In the genomic region with DNA sequence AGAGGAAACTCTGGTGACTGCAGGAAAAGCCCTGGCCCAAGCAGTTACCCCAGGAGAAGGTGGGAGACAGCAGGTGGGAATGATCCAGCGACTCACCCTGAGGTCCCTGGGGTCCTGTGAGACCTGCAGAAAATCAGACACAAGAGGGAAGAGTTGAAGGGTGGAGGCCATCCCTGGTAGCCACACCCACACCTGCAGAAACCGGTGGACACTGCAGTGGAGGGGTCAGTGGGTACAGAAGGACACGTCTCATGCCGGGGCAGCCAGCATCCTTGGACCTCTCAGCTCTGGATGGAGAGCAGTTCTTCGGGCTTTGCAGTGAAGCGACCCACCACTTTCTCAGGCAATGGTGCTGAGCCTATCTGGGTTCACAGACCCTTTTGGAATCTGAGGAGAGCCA, we compare ENCODE assay signal across 3 cellular contexts.
TF ChIP-seq lines count a peak whose summit lies in the region.

No MANE protein-coding gene starts in this region.

TF ChIP-seq in A549, 52 proteins besides CTCF, POLR2A, EP300 and RAD21:
- TF ChIP-seq, protein P1, sequence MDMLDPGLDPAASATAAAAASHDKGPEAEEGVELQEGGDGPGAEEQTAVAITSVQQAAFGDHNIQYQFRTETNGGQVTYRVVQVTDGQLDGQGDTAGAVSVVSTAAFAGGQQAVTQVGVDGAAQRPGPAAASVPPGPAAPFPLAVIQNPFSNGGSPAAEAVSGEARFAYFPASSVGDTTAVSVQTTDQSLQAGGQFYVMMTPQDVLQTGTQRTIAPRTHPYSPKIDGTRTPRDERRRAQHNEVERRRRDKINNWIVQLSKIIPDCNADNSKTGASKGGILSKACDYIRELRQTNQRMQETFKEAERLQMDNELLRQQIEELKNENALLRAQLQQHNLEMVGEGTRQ (IDR thresholded peaks at IDR 0.05), result no peak
- no peak for TF ChIP-seq FOXS1 (CRISPR knock-in tag; IDR thresholded peaks at IDR 0.05)
- TF ChIP-seq ZNF302 (CRISPR knock-in tag; IDR thresholded peaks at IDR 0.05), result no peak
- TF ChIP-seq EHMT2 (IDR thresholded peaks at IDR 0.05; ENCODE audit: low read depth), result no peak
TF ChIP-seq in A549: peak in this region for 0.

TF ChIP-seq in GM23338, 12 proteins besides CTCF, POLR2A, EP300 and RAD21 (continues in another document):
- no peak for TF ChIP-seq CREB1 (CRISPR knock-in tag; IDR thresholded peaks at IDR 0.05; ENCODE audit: low read depth)
- TF ChIP-seq, protein P2, sequence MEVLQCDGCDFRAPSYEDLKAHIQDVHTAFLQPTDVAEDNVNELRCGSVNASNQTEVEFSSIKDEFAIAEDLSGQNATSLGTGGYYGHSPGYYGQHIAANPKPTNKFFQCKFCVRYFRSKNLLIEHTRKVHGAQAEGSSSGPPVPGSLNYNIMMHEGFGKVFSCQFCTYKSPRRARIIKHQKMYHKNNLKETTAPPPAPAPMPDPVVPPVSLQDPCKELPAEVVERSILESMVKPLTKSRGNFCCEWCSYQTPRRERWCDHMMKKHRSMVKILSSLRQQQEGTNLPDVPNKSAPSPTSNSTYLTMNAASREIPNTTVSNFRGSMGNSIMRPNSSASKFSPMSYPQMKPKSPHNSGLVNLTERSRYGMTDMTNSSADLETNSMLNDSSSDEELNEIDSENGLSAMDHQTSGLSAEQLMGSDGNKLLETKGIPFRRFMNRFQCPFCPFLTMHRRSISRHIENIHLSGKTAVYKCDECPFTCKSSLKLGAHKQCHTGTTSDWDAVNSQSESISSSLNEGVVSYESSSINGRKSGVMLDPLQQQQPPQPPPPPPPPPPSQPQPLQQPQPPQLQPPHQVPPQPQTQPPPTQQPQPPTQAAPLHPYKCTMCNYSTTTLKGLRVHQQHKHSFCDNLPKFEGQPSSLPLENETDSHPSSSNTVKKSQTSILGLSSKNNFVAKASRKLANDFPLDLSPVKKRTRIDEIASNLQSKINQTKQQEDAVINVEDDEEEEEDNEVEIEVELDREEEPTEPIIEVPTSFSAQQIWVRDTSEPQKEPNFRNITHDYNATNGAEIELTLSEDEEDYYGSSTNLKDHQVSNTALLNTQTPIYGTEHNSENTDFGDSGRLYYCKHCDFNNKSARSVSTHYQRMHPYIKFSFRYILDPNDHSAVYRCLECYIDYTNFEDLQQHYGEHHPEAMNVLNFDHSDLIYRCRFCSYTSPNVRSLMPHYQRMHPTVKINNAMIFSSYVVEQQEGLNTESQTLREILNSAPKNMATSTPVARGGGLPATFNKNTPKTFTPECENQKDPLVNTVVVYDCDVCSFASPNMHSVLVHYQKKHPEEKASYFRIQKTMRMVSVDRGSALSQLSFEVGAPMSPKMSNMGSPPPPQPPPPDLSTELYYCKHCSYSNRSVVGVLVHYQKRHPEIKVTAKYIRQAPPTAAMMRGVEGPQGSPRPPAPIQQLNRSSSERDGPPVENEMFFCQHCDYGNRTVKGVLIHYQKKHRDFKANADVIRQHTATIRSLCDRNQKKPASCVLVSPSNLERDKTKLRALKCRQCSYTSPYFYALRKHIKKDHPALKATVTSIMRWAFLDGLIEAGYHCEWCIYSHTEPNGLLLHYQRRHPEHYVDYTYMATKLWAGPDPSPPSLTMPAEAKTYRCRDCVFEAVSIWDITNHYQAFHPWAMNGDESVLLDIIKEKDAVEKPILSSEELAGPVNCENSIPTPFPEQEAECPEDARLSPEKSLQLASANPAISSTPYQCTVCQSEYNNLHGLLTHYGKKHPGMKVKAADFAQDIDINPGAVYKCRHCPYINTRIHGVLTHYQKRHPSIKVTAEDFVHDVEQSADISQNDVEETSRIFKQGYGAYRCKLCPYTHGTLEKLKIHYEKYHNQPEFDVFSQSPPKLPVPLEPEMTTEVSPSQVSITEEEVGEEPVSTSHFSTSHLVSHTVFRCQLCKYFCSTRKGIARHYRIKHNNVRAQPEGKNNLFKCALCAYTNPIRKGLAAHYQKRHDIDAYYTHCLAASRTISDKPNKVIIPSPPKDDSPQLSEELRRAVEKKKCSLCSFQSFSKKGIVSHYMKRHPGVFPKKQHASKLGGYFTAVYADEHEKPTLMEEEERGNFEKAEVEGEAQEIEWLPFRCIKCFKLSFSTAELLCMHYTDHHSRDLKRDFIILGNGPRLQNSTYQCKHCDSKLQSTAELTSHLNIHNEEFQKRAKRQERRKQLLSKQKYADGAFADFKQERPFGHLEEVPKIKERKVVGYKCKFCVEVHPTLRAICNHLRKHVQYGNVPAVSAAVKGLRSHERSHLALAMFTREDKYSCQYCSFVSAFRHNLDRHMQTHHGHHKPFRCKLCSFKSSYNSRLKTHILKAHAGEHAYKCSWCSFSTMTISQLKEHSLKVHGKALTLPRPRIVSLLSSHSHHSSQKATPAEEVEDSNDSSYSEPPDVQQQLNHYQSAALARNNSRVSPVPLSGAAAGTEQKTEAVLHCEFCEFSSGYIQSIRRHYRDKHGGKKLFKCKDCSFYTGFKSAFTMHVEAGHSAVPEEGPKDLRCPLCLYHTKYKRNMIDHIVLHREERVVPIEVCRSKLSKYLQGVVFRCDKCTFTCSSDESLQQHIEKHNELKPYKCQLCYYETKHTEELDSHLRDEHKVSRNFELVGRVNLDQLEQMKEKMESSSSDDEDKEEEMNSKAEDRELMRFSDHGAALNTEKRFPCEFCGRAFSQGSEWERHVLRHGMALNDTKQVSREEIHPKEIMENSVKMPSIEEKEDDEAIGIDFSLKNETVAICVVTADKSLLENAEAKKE (CRISPR knock-in tag; IDR thresholded peaks at IDR 0.05), result no peak
- TF ChIP-seq NANOG (IDR thresholded peaks at IDR 0.05; ENCODE audit: borderline replicate concordance), result no peak
- no peak for TF ChIP-seq STAT1 (IDR thresholded peaks at IDR 0.05; ENCODE audit: unreplicated experiment)
- TF ChIP-seq ZNF331 (CRISPR knock-in tag; IDR thresholded peaks at IDR 0.05; ENCODE audit: low read depth), result no peak
- TF ChIP-seq ZNF114 (CRISPR knock-in tag; IDR thresholded peaks at IDR 0.05), result no peak
- no peak for TF ChIP-seq EZH2phosphoT487 (IDR thresholded peaks at IDR 0.05; ENCODE audit: unreplicated experiment)
- no peak for TF ChIP-seq EZH2 (IDR thresholded peaks at IDR 0.05; ENCODE audit: low read depth, unreplicated experiment)
- TF ChIP-seq, protein P3, sequence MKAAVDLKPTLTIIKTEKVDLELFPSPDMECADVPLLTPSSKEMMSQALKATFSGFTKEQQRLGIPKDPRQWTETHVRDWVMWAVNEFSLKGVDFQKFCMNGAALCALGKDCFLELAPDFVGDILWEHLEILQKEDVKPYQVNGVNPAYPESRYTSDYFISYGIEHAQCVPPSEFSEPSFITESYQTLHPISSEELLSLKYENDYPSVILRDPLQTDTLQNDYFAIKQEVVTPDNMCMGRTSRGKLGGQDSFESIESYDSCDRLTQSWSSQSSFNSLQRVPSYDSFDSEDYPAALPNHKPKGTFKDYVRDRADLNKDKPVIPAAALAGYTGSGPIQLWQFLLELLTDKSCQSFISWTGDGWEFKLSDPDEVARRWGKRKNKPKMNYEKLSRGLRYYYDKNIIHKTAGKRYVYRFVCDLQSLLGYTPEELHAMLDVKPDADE (IDR thresholded peaks at IDR 0.05), result no peak
- no peak for TF ChIP-seq POLR2AphosphoS5 (IDR thresholded peaks at IDR 0.05; ENCODE audit: low read depth)

TF ChIP-seq in H1, 55 proteins besides CTCF, POLR2A, EP300 and RAD21:
- TF ChIP-seq SIN3A (conservative IDR thresholded peaks at IDR 0.05 in 1 of 2, IDR thresholded peaks at IDR 0.05 in 1 of 2; ENCODE audit: low read depth in 1 of 2, low read length in 2 of 2) (no peak), SAP30 (IDR thresholded peaks at IDR 0.05; ENCODE audit: insufficient read depth, insufficient replicate concordance, low read length) (no peak), RXRA (IDR thresholded peaks at IDR 0.05; ENCODE audit: insufficient read depth, low read depth, low read length) (no peak), GABPA (IDR thresholded peaks at IDR 0.05; ENCODE audit: borderline replicate concordance, insufficient read depth, low read length) (no peak), SIRT6 (IDR thresholded peaks at IDR 0.05; ENCODE audit: low read length) (no peak), TEAD4 (IDR thresholded peaks at IDR 0.05; ENCODE audit: low read depth, low read length) (no peak), RNF2 (IDR thresholded peaks at IDR 0.05; ENCODE audit: borderline replicate concordance, low read depth, low read length, missing control alignments, poor library complexity, severe bottlenecking) (no peak), POU5F1 (IDR thresholded peaks at IDR 0.05; ENCODE audit: low read depth, low read length) (no peak), BRCA1 (IDR thresholded peaks at IDR 0.05; ENCODE audit: low read depth, low read length) (no peak), HDAC6 (IDR thresholded peaks at IDR 0.05; ENCODE audit: low read depth, low read length) (no peak), CEBPB (IDR thresholded peaks at IDR 0.05; ENCODE audit: low read depth, low read length) (no peak), RBBP5 (IDR thresholded peaks at IDR 0.05; ENCODE audit: borderline replicate concordance, low read depth, low read length) (no peak), CREB1 (IDR thresholded peaks at IDR 0.05) (no peak), RFX5 (IDR thresholded peaks at IDR 0.05; ENCODE audit: borderline replicate concordance, low read depth, low read length) (no peak), NANOG (IDR thresholded peaks at IDR 0.05; ENCODE audit: insufficient read depth, low read depth, low read length, poor library complexity, severe bottlenecking) (no peak)
- TF ChIP-seq, protein P4, sequence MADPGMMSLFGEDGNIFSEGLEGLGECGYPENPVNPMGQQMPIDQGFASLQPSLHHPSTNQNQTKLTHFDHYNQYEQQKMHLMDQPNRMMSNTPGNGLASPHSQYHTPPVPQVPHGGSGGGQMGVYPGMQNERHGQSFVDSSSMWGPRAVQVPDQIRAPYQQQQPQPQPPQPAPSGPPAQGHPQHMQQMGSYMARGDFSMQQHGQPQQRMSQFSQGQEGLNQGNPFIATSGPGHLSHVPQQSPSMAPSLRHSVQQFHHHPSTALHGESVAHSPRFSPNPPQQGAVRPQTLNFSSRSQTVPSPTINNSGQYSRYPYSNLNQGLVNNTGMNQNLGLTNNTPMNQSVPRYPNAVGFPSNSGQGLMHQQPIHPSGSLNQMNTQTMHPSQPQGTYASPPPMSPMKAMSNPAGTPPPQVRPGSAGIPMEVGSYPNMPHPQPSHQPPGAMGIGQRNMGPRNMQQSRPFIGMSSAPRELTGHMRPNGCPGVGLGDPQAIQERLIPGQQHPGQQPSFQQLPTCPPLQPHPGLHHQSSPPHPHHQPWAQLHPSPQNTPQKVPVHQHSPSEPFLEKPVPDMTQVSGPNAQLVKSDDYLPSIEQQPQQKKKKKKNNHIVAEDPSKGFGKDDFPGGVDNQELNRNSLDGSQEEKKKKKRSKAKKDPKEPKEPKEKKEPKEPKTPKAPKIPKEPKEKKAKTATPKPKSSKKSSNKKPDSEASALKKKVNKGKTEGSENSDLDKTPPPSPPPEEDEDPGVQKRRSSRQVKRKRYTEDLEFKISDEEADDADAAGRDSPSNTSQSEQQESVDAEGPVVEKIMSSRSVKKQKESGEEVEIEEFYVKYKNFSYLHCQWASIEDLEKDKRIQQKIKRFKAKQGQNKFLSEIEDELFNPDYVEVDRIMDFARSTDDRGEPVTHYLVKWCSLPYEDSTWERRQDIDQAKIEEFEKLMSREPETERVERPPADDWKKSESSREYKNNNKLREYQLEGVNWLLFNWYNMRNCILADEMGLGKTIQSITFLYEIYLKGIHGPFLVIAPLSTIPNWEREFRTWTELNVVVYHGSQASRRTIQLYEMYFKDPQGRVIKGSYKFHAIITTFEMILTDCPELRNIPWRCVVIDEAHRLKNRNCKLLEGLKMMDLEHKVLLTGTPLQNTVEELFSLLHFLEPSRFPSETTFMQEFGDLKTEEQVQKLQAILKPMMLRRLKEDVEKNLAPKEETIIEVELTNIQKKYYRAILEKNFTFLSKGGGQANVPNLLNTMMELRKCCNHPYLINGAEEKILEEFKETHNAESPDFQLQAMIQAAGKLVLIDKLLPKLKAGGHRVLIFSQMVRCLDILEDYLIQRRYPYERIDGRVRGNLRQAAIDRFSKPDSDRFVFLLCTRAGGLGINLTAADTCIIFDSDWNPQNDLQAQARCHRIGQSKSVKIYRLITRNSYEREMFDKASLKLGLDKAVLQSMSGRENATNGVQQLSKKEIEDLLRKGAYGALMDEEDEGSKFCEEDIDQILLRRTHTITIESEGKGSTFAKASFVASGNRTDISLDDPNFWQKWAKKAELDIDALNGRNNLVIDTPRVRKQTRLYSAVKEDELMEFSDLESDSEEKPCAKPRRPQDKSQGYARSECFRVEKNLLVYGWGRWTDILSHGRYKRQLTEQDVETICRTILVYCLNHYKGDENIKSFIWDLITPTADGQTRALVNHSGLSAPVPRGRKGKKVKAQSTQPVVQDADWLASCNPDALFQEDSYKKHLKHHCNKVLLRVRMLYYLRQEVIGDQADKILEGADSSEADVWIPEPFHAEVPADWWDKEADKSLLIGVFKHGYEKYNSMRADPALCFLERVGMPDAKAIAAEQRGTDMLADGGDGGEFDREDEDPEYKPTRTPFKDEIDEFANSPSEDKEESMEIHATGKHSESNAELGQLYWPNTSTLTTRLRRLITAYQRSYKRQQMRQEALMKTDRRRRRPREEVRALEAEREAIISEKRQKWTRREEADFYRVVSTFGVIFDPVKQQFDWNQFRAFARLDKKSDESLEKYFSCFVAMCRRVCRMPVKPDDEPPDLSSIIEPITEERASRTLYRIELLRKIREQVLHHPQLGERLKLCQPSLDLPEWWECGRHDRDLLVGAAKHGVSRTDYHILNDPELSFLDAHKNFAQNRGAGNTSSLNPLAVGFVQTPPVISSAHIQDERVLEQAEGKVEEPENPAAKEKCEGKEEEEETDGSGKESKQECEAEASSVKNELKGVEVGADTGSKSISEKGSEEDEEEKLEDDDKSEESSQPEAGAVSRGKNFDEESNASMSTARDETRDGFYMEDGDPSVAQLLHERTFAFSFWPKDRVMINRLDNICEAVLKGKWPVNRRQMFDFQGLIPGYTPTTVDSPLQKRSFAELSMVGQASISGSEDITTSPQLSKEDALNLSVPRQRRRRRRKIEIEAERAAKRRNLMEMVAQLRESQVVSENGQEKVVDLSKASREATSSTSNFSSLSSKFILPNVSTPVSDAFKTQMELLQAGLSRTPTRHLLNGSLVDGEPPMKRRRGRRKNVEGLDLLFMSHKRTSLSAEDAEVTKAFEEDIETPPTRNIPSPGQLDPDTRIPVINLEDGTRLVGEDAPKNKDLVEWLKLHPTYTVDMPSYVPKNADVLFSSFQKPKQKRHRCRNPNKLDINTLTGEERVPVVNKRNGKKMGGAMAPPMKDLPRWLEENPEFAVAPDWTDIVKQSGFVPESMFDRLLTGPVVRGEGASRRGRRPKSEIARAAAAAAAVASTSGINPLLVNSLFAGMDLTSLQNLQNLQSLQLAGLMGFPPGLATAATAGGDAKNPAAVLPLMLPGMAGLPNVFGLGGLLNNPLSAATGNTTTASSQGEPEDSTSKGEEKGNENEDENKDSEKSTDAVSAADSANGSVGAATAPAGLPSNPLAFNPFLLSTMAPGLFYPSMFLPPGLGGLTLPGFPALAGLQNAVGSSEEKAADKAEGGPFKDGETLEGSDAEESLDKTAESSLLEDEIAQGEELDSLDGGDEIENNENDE (IDR thresholded peaks at IDR 0.05; ENCODE audit: insufficient replicate concordance, low read length), result no peak
- TF ChIP-seq, protein P5, sequence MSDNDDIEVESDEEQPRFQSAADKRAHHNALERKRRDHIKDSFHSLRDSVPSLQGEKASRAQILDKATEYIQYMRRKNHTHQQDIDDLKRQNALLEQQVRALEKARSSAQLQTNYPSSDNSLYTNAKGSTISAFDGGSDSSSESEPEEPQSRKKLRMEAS (IDR thresholded peaks at IDR 0.05), result no peak
- TF ChIP-seq, protein P1 (IDR thresholded peaks at IDR 0.05; ENCODE audit: low read length), result no peak
